ENCODE assay signal across 8 cellular contexts in genomic region chr17:76271669-76272540, GRCh38. TPM values are rescaled to one million over a fixed set of nuclear protein-coding genes. Genes with fewer than 3 reads are reported as not detected.
A peak's percentile ranks its signal among the peaks of the same experiment; 100 is the strongest.
DNase-seq lines count a peak whose midpoint lies in the region; ATAC-seq, FAIRE-seq and TF ChIP-seq lines count a peak whose summit lies in the region.

No MANE protein-coding gene starts in this region.

- 0 out of 2 replicates have a peak overlapping the region, but pooled peaks have one; percentile 36 for H3K27ac ChIP-seq in VCaP
- H3K27ac ChIP-seq in dorsolateral prefrontal cortex: peak overlapping the region in 18 of 59 donors; percentile 5 to 70 (median 44)
- H3K27ac ChIP-seq in pancreas: peak overlapping the region; percentile 88 to 92 (median 90)
- H3K27ac ChIP-seq in uterus: peak overlapping the region in 1 of 2 donors; percentile 12

- H3K4me3 ChIP-seq in dorsolateral prefrontal cortex (peak overlapping the region in 37 of 59 donors; percentile 2 to 52 (median 26)), pancreas (peak overlapping the region; percentile 31 to 51 (median 40)), uterus (peak overlapping the region; percentile 6 to 34)

- H3K36me3 ChIP-seq in pancreas (peaks cover 0 to 8% (median 0%) of the 10 kb centered on the region in 3 donors), uterus (no peaks in the 10 kb centered on the region)

- TF ChIP-seq CTCF in VCaP (conservative IDR thresholded peaks at IDR 0.05): no peak
- no peak for TF ChIP-seq CTCF in dorsolateral prefrontal cortex (IDR thresholded peaks at IDR 0.05 in 54 of 56, conservative IDR thresholded peaks at IDR 0.05 in 2 of 56; ENCODE audit: low read depth in 1 of 56, partially characterized antibody in 56 of 56)
- no peak for TF ChIP-seq CTCF in pancreas (IDR thresholded peaks at IDR 0.05)
- TF ChIP-seq CTCF in uterus (IDR thresholded peaks at IDR 0.05): no peak

- no peaks in the 10 kb centered on the region for H3K9me3 ChIP-seq in pancreas
- no peaks in the 10 kb centered on the region for H3K9me3 ChIP-seq in uterus

- TF ChIP-seq POLR2A in GM15510 (IDR thresholded peaks at IDR 0.05; ENCODE audit: borderline replicate concordance, extremely low read depth, insufficient read length) (peak; percentile 74), uterus (IDR thresholded peaks at IDR 0.05) (no peak)

- no peak for DNase-seq in dorsolateral prefrontal cortex
- peak; percentile 76 to 88 (median 80) for DNase-seq in pancreas
- no peak for DNase-seq in uterus
- DNase-seq in kidney glomerular epithelial cell (lab: John Stamatoyannopoulos, UW): no peak
- no peak for DNase-seq in NCI-H1436 (lab: John Stamatoyannopoulos, UW)

- H3K27me3 ChIP-seq in dorsolateral prefrontal cortex (no peaks in the 10 kb centered on the region), pancreas (no peaks in the 10 kb centered on the region), uterus (no peaks in the 10 kb centered on the region)

- ATAC-seq in HG02623 (IDR thresholded peaks at IDR 0.05; ENCODE audit: unreplicated experiment) (peak; percentile 42), pancreas (peak; percentile 68 to 82 (median 74))

- no peak for FAIRE-seq in pancreas (lab: Jason Lieb, UNC)

- intact Hi-C loops in dorsolateral prefrontal cortex (cut with DNase I): no loop called here
- intact Hi-C loops in pancreas (cut with DNase I): no loop called here
- intact Hi-C loops in uterus (cut with DNase I; ENCODE audit: low total_unique reads): no loop called here

- H3K4me1 ChIP-seq in pancreas (peaks cover 24 to 53% (median 26%) of the 10 kb centered on the region in 3 donors), uterus (peaks cover 0 to 19% of the 10 kb centered on the region in 2 donors)

- WGBS in pancreas, 2 donors: 5 to 6% methylated on average over 37 to 38 of the region's 38 CpGs

RNA-seq across cellular contexts. Expression of gene UBALD2, which starts 6.8 kb away (rescaled TPM):
- total RNA-seq in dorsolateral prefrontal cortex (10 to 100 TPM; 23.4 to 76.2 (median 37.1) TPM), pancreas (10 to 100 TPM; 17.8 to 34.6 (median 24.6) TPM), uterus (10 to 100 TPM in 2 of 4 donors, 1 to 10 TPM in 2; 2.0 to 17.4 (median 9.2) TPM)
- 10 to 100 TPM; 21.8 to 30.0 TPM for polyA plus RNA-seq in pancreas

RNA-seq across cellular contexts. Expression of gene RNF157, which starts 31.6 kb away (rescaled TPM):
- total RNA-seq in dorsolateral prefrontal cortex (100 to 1,000 TPM in 116 of 120 experiments, 10 to 100 TPM in 4; 66.1 to 191 (median 137) TPM), pancreas (1 to 10 TPM in 5 of 6 donors, under 1 TPM in 1; 0.87 to 4.0 (median 2.8) TPM), uterus (1 to 10 TPM in 3 of 4 donors, under 1 TPM in 1; 0.77 to 5.7 (median 1.7) TPM)
- 1 to 10 TPM; 3.4 to 6.4 TPM for polyA plus RNA-seq in pancreas

RNA-seq across cellular contexts. Expression of gene QRICH2, which starts 36.2 kb away (rescaled TPM):
- total RNA-seq in dorsolateral prefrontal cortex: 10 to 100 TPM in 81 of 120 experiments, 1 to 10 TPM in 39; 4.3 to 28.6 (median 11.3) TPM
- total RNA-seq in pancreas: 1 to 10 TPM in 5 of 6 donors, under 1 TPM in 1; 0.81 to 2.6 (median 1.6) TPM
- polyA plus RNA-seq in pancreas: 1 to 10 TPM; 7.4 to 9.2 TPM
- total RNA-seq in uterus: 1 to 10 TPM in 3 of 4 donors, under 1 TPM in 1; under 0.01 to 7.2 (median 4.4) TPM

Comparison
In these comparisons a context has a peak if more than half of its experiments do, and no peak if none do; other contexts are left out.
1. DNase-seq: peak in pancreas (6 of 6); none in dorsolateral prefrontal cortex (0 of 10), uterus (0 of 2), kidney glomerular epithelial cell (single experiment) and NCI-H1436 (single experiment).
2. RNA of gene RNF157, which starts 31.6 kb away (total RNA-seq): 66.1 to 191 TPM in dorsolateral prefrontal cortex; 0.87 to 4.0 TPM in pancreas and 0.77 to 5.7 TPM in uterus; every median in the first group is over 4 times any median in the second.
3. Peak in every context shown above with its lines, with median percentiles within 50 percentile points of each other: H3K4me3 ChIP-seq.